Comparison of ENCODE assay signal across 29 cellular contexts in genomic region chr3:128610671-128611070, GRCh38.
"Had no signal": no experiment of that assay in that cellular context is flagged by ENCODE, and none has a peak within 500 bp of the region (broad histone marks: within the 10 kb centered on the region; RNA-seq: fewer than 3 reads in every experiment).

No MANE protein-coding gene starts in this region.

- FAIRE-seq: endometrium, endothelial cell of umbilical vein had no signal

- H3K4me1 ChIP-seq: breast epithelium had no signal

- DNase-seq: activated CD4-positive, alpha-beta memory T cell treated with anti-CD3 and anti-CD28 coated beads for 36 hours; activated CD4-positive, alpha-beta T cell treated with anti-CD3 and anti-CD28 coated beads for 36 hours; activated CD4-positive, alpha-beta T cell treated with anti-CD3 and anti-CD28 coated beads, Interleukin-2, amount 10 ng/mL, durations not matched to agents 24 days and 14 days; activated CD4-positive, CD25-positive, alpha-beta regulatory T cell; activated CD4-positive, CD25-positive, alpha-beta regulatory T cell treated with anti-CD3 and anti-CD28 coated beads, Interleukin-2, amount 50 U/mL, for 72 hours; activated CD8-positive, alpha-beta memory T cell treated with anti-CD3 and anti-CD28 coated beads, Interleukin-2, amount 10 ng/mL, durations not matched to agents 7 days and 5 days; activated CD8-positive, alpha-beta memory T cell treated with anti-CD3 and anti-CD28 coated beads, Interleukin-2, amount 50 U/mL, for 4 hours; activated CD8-positive, alpha-beta T cell treated with anti-CD3 and anti-CD28 coated beads, Interleukin-2, amount 10 ng/mL, durations not matched to agents 7 days and 5 days; activated gamma-delta T cell; activated naive CD4-positive, alpha-beta T cell; activated naive CD4-positive, alpha-beta T cell treated with anti-CD3 and anti-CD28 coated beads, Interleukin-2, amount 10 ng/mL, durations not matched to agents 7 days and 5 days; activated naive CD8-positive, alpha-beta T cell treated with anti-CD3 and anti-CD28 coated beads, Interleukin-2, amount 10 ng/mL, durations not matched to agents 7 days and 5 days; activated T-cell treated with anti-CD3 and anti-CD28 coated beads, Interleukin-2, amount 50 U/mL, for 24 hours; activated T-cell treated with anti-CD3 and anti-CD28 coated beads, Interleukin-2, amount 50 U/mL, for 72 hours; effector CD8-positive, alpha-beta T cell; esophagus squamous epithelium; foreskin melanocyte; heart right ventricle; T-helper 1 cell; T-helper 17 cell; T1000 had no signal

- H3K27ac ChIP-seq: ascending aorta, breast epithelium, coronary artery, epithelial cell of prostate, esophagus squamous epithelium, gastroesophageal sphincter, heart right ventricle, VCaP had no signal

- H3K4me3 ChIP-seq: ascending aorta, breast epithelium, coronary artery, esophagus squamous epithelium, gastroesophageal sphincter, heart right ventricle had no signal

- H3K27me3 ChIP-seq: ascending aorta, breast epithelium, esophagus squamous epithelium, gastroesophageal sphincter, heart right ventricle had no signal

- H3K9me3 ChIP-seq: ascending aorta, breast epithelium, esophagus squamous epithelium, gastroesophageal sphincter, heart right ventricle had no signal

- H3K36me3 ChIP-seq: ascending aorta, breast epithelium, esophagus squamous epithelium, gastroesophageal sphincter, heart right ventricle had no signal
